15 cellular contexts compared by ENCODE assay signal in genomic region chr21:45033791-45034555, GRCh38. TPM values are rescaled to one million over a fixed set of nuclear protein-coding genes. Genes with fewer than 3 reads are reported as not detected.
DNase-seq lines count a peak whose midpoint lies in the region; ATAC-seq, FAIRE-seq and TF ChIP-seq lines count a peak whose summit lies in the region.
"Had no signal": no experiment of that assay in that cellular context is flagged by ENCODE, and none has a peak within 500 bp of the region (broad histone marks: within the 10 kb centered on the region; RNA-seq: fewer than 3 reads in every experiment).

No MANE protein-coding gene starts in this region.

- peak; percentile 40 for FAIRE-seq in bronchial epithelial cell (lab: Jason Lieb, UNC)
- FAIRE-seq: G401.6 had no signal

- H3K4me3 Mint-ChIP-seq in activated T-helper 1 cell treated with anti-CD3 and anti-CD28 coated beads, Interleukin-12 subunit alpha, Interleukin-12 subunit beta, Interleukin-2, Interleukin-4 antibody, amounts not matched to agents 30 ng/mL and 10 ng/mL and 1 ng/mL, durations not matched to agents 14 hours and 24 hours and 36 hours: no peak overlapping the region
- H3K4me3 Mint-ChIP-seq: B cell had no signal

- 46 to 48% methylated on average over 21 of the region's 21 CpGs for WGBS in heart right ventricle, 2 donors
- WGBS in sigmoid colon, 2 donors: 76 to 79% methylated on average over 21 of the region's 21 CpGs
- WGBS in trophoblast cell (ENCODE audit: extremely low coverage, insufficient coverage, insufficient read length): no CpG with 5 or more reads among the region's 21 CpGs

- peak overlapping the region in 8 of 10 donors; percentile 1 to 71 (median 44) for H3K27ac ChIP-seq in heart right ventricle
- H3K27ac ChIP-seq in sigmoid colon: peak overlapping the region; percentile 49 to 85 (median 58)
- no peak overlapping the region for H3K27ac ChIP-seq in trophoblast cell (ENCODE audit: low read depth, low read length)
- H3K27ac ChIP-seq: epithelial cell of prostate, KMS-11 had no signal

- no peak for TF ChIP-seq CTCF in AG09319 (IDR thresholded peaks at IDR 0.05; ENCODE audit: low read depth, low read length)
- no peak for TF ChIP-seq CTCF in bronchial epithelial cell (IDR thresholded peaks at IDR 0.05; ENCODE audit: insufficient read depth, low read length, severe bottlenecking)
- TF ChIP-seq CTCF in heart right ventricle (IDR thresholded peaks at IDR 0.05): no peak
- no peak for TF ChIP-seq CTCF in sigmoid colon (IDR thresholded peaks at IDR 0.05)

- peaks cover 3% of the 10 kb centered on the region for H3K27me3 ChIP-seq in bronchial epithelial cell (ENCODE audit: control insufficient read depth, insufficient read depth, low read length)
- no peaks in the 10 kb centered on the region for H3K27me3 ChIP-seq in heart right ventricle
- H3K27me3 ChIP-seq in sigmoid colon: no peaks in the 10 kb centered on the region
- H3K27me3 ChIP-seq in trophoblast cell (ENCODE audit: insufficient read depth, low read length): no peaks in the 10 kb centered on the region

- H3K4me1 ChIP-seq in heart right ventricle: peaks cover 8 to 52% (median 34%) of the 10 kb centered on the region in 9 donors
- peaks cover 0 to 29% (median 27%) of the 10 kb centered on the region in 4 donors for H3K4me1 ChIP-seq in sigmoid colon
- H3K4me1 ChIP-seq in trophoblast cell (ENCODE audit: control insufficient read depth in 1 of 2, insufficient read depth in 2 of 2, low read length in 2 of 2): peaks cover 6 to 11% of the 10 kb centered on the region in 2 experiments

- no peak overlapping the region for H2AFZ ChIP-seq in trophoblast cell (ENCODE audit: insufficient read depth, low read length, poor library complexity)

- no peaks in the 10 kb centered on the region for H3K36me3 ChIP-seq in bronchial epithelial cell (ENCODE audit: control insufficient read depth, insufficient read depth, low read length)
- H3K36me3 ChIP-seq in heart right ventricle: no peaks in the 10 kb centered on the region
- H3K36me3 ChIP-seq in sigmoid colon: no peaks in the 10 kb centered on the region
- no peaks in the 10 kb centered on the region for H3K36me3 ChIP-seq in trophoblast cell (ENCODE audit: control insufficient read depth in 1 of 2, insufficient read depth in 2 of 2, low read length in 2 of 2)

- H4K8ac ChIP-seq in trophoblast cell (ENCODE audit: low read depth, low read length): no peak overlapping the region

- TF ChIP-seq POLR2A in sigmoid colon (IDR thresholded peaks at IDR 0.05): no peak

- TF ChIP-seq EP300 in sigmoid colon (IDR thresholded peaks at IDR 0.05): no peak

- H3K9me3 ChIP-seq in heart right ventricle (peaks cover 0 to 22% (median 14%) of the 10 kb centered on the region in 11 donors), sigmoid colon (peaks cover 0 to 11% (median 3%) of the 10 kb centered on the region in 4 donors), trophoblast cell (ENCODE audit: insufficient read depth, low read depth, low read length) (peaks cover 3% of the 10 kb centered on the region)

- no peak overlapping the region for H2BK12ac ChIP-seq in trophoblast cell (ENCODE audit: low read length)

- H3K4me3 ChIP-seq in bronchial epithelial cell (ENCODE audit: low read depth, low read length) (no peak overlapping the region), heart right ventricle (peak overlapping the region in 6 of 10 donors; percentile 5 to 30 (median 18)), sigmoid colon (peak overlapping the region in 1 of 4 donors; percentile 11), trophoblast cell (ENCODE audit: low read depth, low read length) (no peak overlapping the region)

- no peak overlapping the region for H3K18ac ChIP-seq in trophoblast cell (ENCODE audit: low read length)

- no peaks in the 10 kb centered on the region for H3K79me1 ChIP-seq in trophoblast cell (ENCODE audit: low read length)

- no peak overlapping the region for H3K14ac ChIP-seq in trophoblast cell (ENCODE audit: low read length)

- DNase-seq in AG09319 (ENCODE audit: extremely low read depth, low read depth): peak; percentile 51
- DNase-seq in bronchial epithelial cell (ENCODE audit: low read depth): peak; percentile 57
- no peak for DNase-seq in heart right ventricle
- DNase-seq in sigmoid colon: peak; percentile 78
- no peak for DNase-seq in HT-29 (ENCODE audit: low spot score)
- DNase-seq in trophoblast cell: no peak
- DNase-seq in activated T-helper 1 cell treated with anti-CD3 and anti-CD28 coated beads, Interleukin-12 subunit alpha, Interleukin-12 subunit beta, Interleukin-2, Interleukin-4 antibody, amounts not matched to agents 30 ng/mL and 10 ng/mL and 1 ng/mL, durations not matched to agents 14 hours and 24 hours and 36 hours (ENCODE audit: low spot score): no peak
- DNase-seq: amygdala, left colon, NCI-H2029 had no signal

- no peaks in the 10 kb centered on the region for H3K4me1 Mint-ChIP-seq in activated T-helper 1 cell treated with anti-CD3 and anti-CD28 coated beads, Interleukin-12 subunit alpha, Interleukin-12 subunit beta, Interleukin-2, Interleukin-4 antibody, amounts not matched to agents 30 ng/mL and 10 ng/mL and 1 ng/mL, durations not matched to agents 14 hours and 24 hours and 36 hours (ENCODE audit: low read depth)

- H4K91ac ChIP-seq in trophoblast cell (ENCODE audit: low read depth, low read length): no peak overlapping the region

- H2AK5ac ChIP-seq in trophoblast cell (ENCODE audit: low read length): no peak overlapping the region

- H3K79me2 ChIP-seq in trophoblast cell (ENCODE audit: control insufficient read depth, insufficient read depth, low read length, poor library complexity): no peaks in the 10 kb centered on the region

- peaks cover 11% of the 10 kb centered on the region for H3K27me3 Mint-ChIP-seq in activated T-helper 1 cell treated with anti-CD3 and anti-CD28 coated beads, Interleukin-12 subunit alpha, Interleukin-12 subunit beta, Interleukin-2, Interleukin-4 antibody, amounts not matched to agents 30 ng/mL and 10 ng/mL and 1 ng/mL, durations not matched to agents 14 hours and 24 hours and 36 hours (ENCODE audit: insufficient read depth)

- H3K23ac ChIP-seq in trophoblast cell (ENCODE audit: low read length): no peak overlapping the region

- H3K9me3 Mint-ChIP-seq in activated T-helper 1 cell treated with anti-CD3 and anti-CD28 coated beads, Interleukin-12 subunit alpha, Interleukin-12 subunit beta, Interleukin-2, Interleukin-4 antibody, amounts not matched to agents 30 ng/mL and 10 ng/mL and 1 ng/mL, durations not matched to agents 14 hours and 24 hours and 36 hours: peaks cover 19% of the 10 kb centered on the region

- H4K12ac ChIP-seq in trophoblast cell (ENCODE audit: low read depth, low read length): no peak overlapping the region

- no peak overlapping the region for H2BK5ac ChIP-seq in trophoblast cell (ENCODE audit: low read depth, low read length, poor library complexity)

- H3K27ac Mint-ChIP-seq in activated T-helper 1 cell treated with anti-CD3 and anti-CD28 coated beads, Interleukin-12 subunit alpha, Interleukin-12 subunit beta, Interleukin-2, Interleukin-4 antibody, amounts not matched to agents 30 ng/mL and 10 ng/mL and 1 ng/mL, durations not matched to agents 14 hours and 24 hours and 36 hours: no peak overlapping the region
- H3K27ac Mint-ChIP-seq: B cell had no signal

- no peak overlapping the region for H3K4ac ChIP-seq in trophoblast cell (ENCODE audit: low read depth, low read length)

- intact Hi-C loops in heart right ventricle (cut with DNase I) (loop anchor here in 1 of 10 donors (10.0 kb wide), 1 partner anchor 79 kb away; no protein-coding TSS in a partner anchor), sigmoid colon (cut with DNase I) (no loop called here)
- intact Hi-C loops in activated T-helper 1 cell treated with anti-CD3 and anti-CD28 coated beads, Interleukin-12 subunit alpha, Interleukin-12 subunit beta, Interleukin-2, Interleukin-4 antibody, amounts not matched to agents 30 ng/mL and 10 ng/mL and 1 ng/mL, durations not matched to agents 14 hours and 24 hours and 36 hours (cut with micrococcal nuclease): no loop called here

- H3K4me2 ChIP-seq in trophoblast cell (ENCODE audit: low read length): no peak overlapping the region
- H3K4me2 ChIP-seq: KMS-11 had no signal

- peak; percentile 7 to 66 (median 28) for ATAC-seq in heart right ventricle
- ATAC-seq in GM21576 (IDR thresholded peaks at IDR 0.05; ENCODE audit: unreplicated experiment): no peak
- ATAC-seq: left colon had no signal

- H3K36me3 Mint-ChIP-seq in activated T-helper 1 cell treated with anti-CD3 and anti-CD28 coated beads, Interleukin-12 subunit alpha, Interleukin-12 subunit beta, Interleukin-2, Interleukin-4 antibody, amounts not matched to agents 30 ng/mL and 10 ng/mL and 1 ng/mL, durations not matched to agents 14 hours and 24 hours and 36 hours (ENCODE audit: low read depth): no peaks in the 10 kb centered on the region

- no peak overlapping the region for H2BK120ac ChIP-seq in trophoblast cell (ENCODE audit: insufficient read depth, low read length, poor library complexity)

- no peak overlapping the region for H3K9ac ChIP-seq in trophoblast cell (ENCODE audit: low read length)
- H3K9ac ChIP-seq: KMS-11 had no signal

RNA-seq across cellular contexts. Expression of gene ADARB1, which starts 40.4 kb away (rescaled TPM):
- total RNA-seq in bronchial epithelial cell (10.0 and 14.0 TPM in 2 replicates), heart right ventricle (10 to 100 TPM; 11.8 to 21.2 (median 13.5) TPM), sigmoid colon (100 to 1,000 TPM in 1 of 4 donors, 10 to 100 TPM in 3; 41.3 to 102 (median 71.0) TPM)
- polyA plus RNA-seq in heart right ventricle (10 to 100 TPM in 1 of 2 donors, 1 to 10 TPM in 1; 7.4 to 17.3 TPM), sigmoid colon (1 to 10 TPM in 2 of 3 donors, under 1 TPM in 1; 0.92 to 7.5 (median 2.4) TPM)
- total RNA-seq in HT-29 (2014; rRNA removed; shearing (Covaris generic)): 3.3 and 5.0 TPM in 2 replicates
- polyA plus RNA-seq in trophoblast cell (2013): 12.9 and 14.2 TPM in 2 replicates
- total RNA-seq in activated T-helper 1 cell treated with anti-CD3 and anti-CD28 coated beads, Interleukin-12 subunit alpha, Interleukin-12 subunit beta, Interleukin-2, Interleukin-4 antibody, amounts not matched to agents 30 ng/mL and 10 ng/mL and 1 ng/mL, durations not matched to agents 14 hours and 24 hours and 36 hours: 24.8 and 25.9 TPM in 2 replicates

Comparison
In these comparisons a context has a peak if more than half of its experiments do, and no peak if none do; other contexts are left out.
1. DNase-seq: peak in AG09319 (single experiment), bronchial epithelial cell (single experiment) and sigmoid colon (single experiment); none in heart right ventricle (0 of 2), HT-29 (single experiment), trophoblast cell (0 of 2) and activated T-helper 1 cell treated with anti-CD3 and anti-CD28 coated beads, Interleukin-12 subunit alpha, Interleukin-12 subunit beta, Interleukin-2, Interleukin-4 antibody, amounts not matched to agents 30 ng/mL and 10 ng/mL and 1 ng/mL, durations not matched to agents 14 hours and 24 hours and 36 hours (single experiment).
2. H3K4me3 ChIP-seq: peak in heart right ventricle (6 of 10); none in bronchial epithelial cell (single experiment) and trophoblast cell (single experiment).